ENCODE assay signal across 10 cellular contexts in the genomic region with DNA sequence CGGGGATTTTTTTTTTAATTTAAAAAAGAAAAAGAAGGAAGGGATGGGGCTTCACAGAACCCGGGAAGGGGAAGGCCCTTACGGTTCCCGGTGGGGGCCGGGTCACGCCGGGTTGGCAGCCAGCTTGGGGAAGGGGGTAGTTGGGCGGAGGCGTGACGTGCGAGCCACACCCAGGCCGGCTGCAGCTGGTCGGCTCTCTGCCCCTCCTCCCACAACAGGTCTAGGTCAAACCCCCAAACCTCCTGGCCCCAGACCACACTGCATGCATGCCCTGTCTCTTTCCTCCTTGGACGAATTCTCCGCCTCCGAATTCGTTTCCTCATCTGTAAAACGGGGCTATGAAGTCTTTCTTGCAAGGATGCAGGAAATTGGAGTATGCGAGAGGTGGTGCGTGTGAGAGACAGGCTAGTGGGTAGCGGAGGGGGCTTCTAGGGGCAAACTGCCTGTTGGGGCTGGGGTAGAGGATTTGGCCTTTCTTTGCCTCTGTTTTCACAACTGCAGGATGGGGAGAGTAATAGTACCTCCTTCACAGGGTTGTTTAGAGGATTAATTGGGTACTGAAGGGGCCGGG. TPM values are rescaled to one million over a fixed set of nuclear protein-coding genes. Genes with fewer than 3 reads are reported as not detected.
DNase-seq lines count a peak whose midpoint lies in the region; ATAC-seq and TF ChIP-seq lines count a peak whose summit lies in the region.
"Had no signal": no experiment of that assay in that cellular context is flagged by ENCODE, and none has a peak within 500 bp of the region (broad histone marks: within the 10 kb centered on the region; RNA-seq: fewer than 3 reads in every experiment).

No MANE protein-coding gene starts in this region.

- no peak for TF ChIP-seq POLR2A in suprapubic skin (IDR thresholded peaks at IDR 0.05)

- H3K9ac ChIP-seq in trophoblast cell (ENCODE audit: low read length), result no peak overlapping the region
- H3K9ac ChIP-seq: SK-N-SH had no signal

- H3K14ac ChIP-seq in trophoblast cell (ENCODE audit: low read length), result no peak overlapping the region

- WGBS in suprapubic skin, result 20% methylated on average over 22 of the region's 22 CpGs
- WGBS in trophoblast cell (ENCODE audit: extremely low coverage, insufficient coverage, insufficient read length), result no CpG with 5 or more reads among the region's 22 CpGs

- no peak overlapping the region for H3K18ac ChIP-seq in trophoblast cell (ENCODE audit: low read length)

- no peaks in the 10 kb centered on the region for H3K9me3 Mint-ChIP-seq in WTC11

- H3K9me3 ChIP-seq in suprapubic skin, result no peaks in the 10 kb centered on the region
- peaks cover 7% of the 10 kb centered on the region for H3K9me3 ChIP-seq in trophoblast cell (ENCODE audit: insufficient read depth, low read depth, low read length)
- H3K9me3 ChIP-seq: SK-N-SH had no signal

- H3K27ac ChIP-seq in suprapubic skin, result no peak overlapping the region
- no peak overlapping the region for H3K27ac ChIP-seq in trophoblast cell (ENCODE audit: low read depth, low read length)

- H3K4me1 Mint-ChIP-seq in WTC11, result peaks cover 17% of the 10 kb centered on the region

- H3K23ac ChIP-seq in trophoblast cell (ENCODE audit: low read length), result no peak overlapping the region

- H2AFZ ChIP-seq in trophoblast cell (ENCODE audit: insufficient read depth, low read length, poor library complexity), result no peak overlapping the region

- no peak overlapping the region for H4K12ac ChIP-seq in trophoblast cell (ENCODE audit: low read depth, low read length)

- H3K27me3 Mint-ChIP-seq in WTC11 (ENCODE audit: low read depth), result peaks cover 64% of the 10 kb centered on the region

- no peak overlapping the region for H3K27ac Mint-ChIP-seq in WTC11

- POLR2A ChIA-PET in WTC11 (lab: Charles Lee), result interaction anchor here (1.0 kb wide), 1 partner anchor 56 kb away, joined by 3 read pairs; the partner anchor contains the start of gene TM9SF4

- H3K4me2 ChIP-seq in trophoblast cell (ENCODE audit: low read length), result no peak overlapping the region
- H3K4me2 ChIP-seq: SK-N-SH had no signal

- no peak overlapping the region for H2BK5ac ChIP-seq in trophoblast cell (ENCODE audit: low read depth, low read length, poor library complexity)

- no peaks in the 10 kb centered on the region for H3K36me3 Mint-ChIP-seq in WTC11

- no peaks in the 10 kb centered on the region for H3K79me1 ChIP-seq in trophoblast cell (ENCODE audit: low read length)

- H2BK12ac ChIP-seq in trophoblast cell (ENCODE audit: low read length), result no peak overlapping the region

- peaks cover 67% of the 10 kb centered on the region for H3K27me3 ChIP-seq in suprapubic skin
- peaks cover 40% of the 10 kb centered on the region for H3K27me3 ChIP-seq in trophoblast cell (ENCODE audit: insufficient read depth, low read length)

- H2AK5ac ChIP-seq in trophoblast cell (ENCODE audit: low read length), result no peak overlapping the region

- CTCF ChIA-PET in WTC11 (lab: Charles Lee), result interaction anchor here (0.5 to 1.8 kb wide), 8 partner anchors 21 to 593 kb away, joined by 3 to 10 read pairs (median 3); no protein-coding TSS in a partner anchor

- TF ChIP-seq CTCF in WTC11 (IDR thresholded peaks at IDR 0.05) (no peak), suprapubic skin (IDR thresholded peaks at IDR 0.05) (no peak)

- H3K4me3 ChIP-seq in suprapubic skin (peak overlapping the region; percentile 47), trophoblast cell (ENCODE audit: low read depth, low read length) (no peak overlapping the region)

- H3K79me2 ChIP-seq in trophoblast cell (ENCODE audit: control insufficient read depth, insufficient read depth, low read length, poor library complexity), result no peaks in the 10 kb centered on the region

- H3K36me3 ChIP-seq in suprapubic skin (no peaks in the 10 kb centered on the region), trophoblast cell (ENCODE audit: control insufficient read depth in 1 of 2, insufficient read depth in 2 of 2, low read length in 2 of 2) (no peaks in the 10 kb centered on the region)

- H4K8ac ChIP-seq in trophoblast cell (ENCODE audit: low read depth, low read length), result no peak overlapping the region

- no peak overlapping the region for H3K4ac ChIP-seq in trophoblast cell (ENCODE audit: low read depth, low read length)

- DNase-seq in SKM-1 treated with dmso at 0.1 percent for 144 hours (lab: John Stamatoyannopoulos, UW; ENCODE audit: unreplicated experiment) (peak; percentile 62), SKM-1 (lab: John Stamatoyannopoulos, UW; ENCODE audit: unreplicated experiment) (no peak), WTC11 (ENCODE audit: low spot score) (peak; percentile 65), left kidney (ENCODE audit: low read depth, low spot score) (peak; percentile 29), suprapubic skin (ENCODE audit: low spot score in 2 of 2) (peak in 1 of 2 donors; percentile 75), trophoblast cell (no peak), NCI-H226 (no peak), foreskin melanocyte (no peak)

- no peak overlapping the region for H2BK120ac ChIP-seq in trophoblast cell (ENCODE audit: insufficient read depth, low read length, poor library complexity)

- TF ChIP-seq EP300 in suprapubic skin (IDR thresholded peaks at IDR 0.05), result no peak

- ATAC-seq in WTC11, result peak; percentile 73

- H4K91ac ChIP-seq in trophoblast cell (ENCODE audit: low read depth, low read length), result no peak overlapping the region

- H3K4me3 Mint-ChIP-seq in WTC11, result peak overlapping the region; percentile 85

- H3K4me1 ChIP-seq in suprapubic skin (peaks cover 16% of the 10 kb centered on the region), trophoblast cell (ENCODE audit: control insufficient read depth in 1 of 2, insufficient read depth in 2 of 2, low read length in 2 of 2) (peaks cover 6% of the 10 kb centered on the region in 2 experiments)

TF ChIP-seq in WTC11, 78 proteins besides CTCF, POLR2A, EP300 and RAD21:
- no peak for TF ChIP-seq ZNF263 (CRISPR knock-in tag; IDR thresholded peaks at IDR 0.05; ENCODE audit: low read depth)
TF ChIP-seq in WTC11: peak in this region for 0.

RNA-seq across cellular contexts. Expression of gene HCK, which starts 0.8 kb away (rescaled TPM):
- total RNA-seq in WTC11 (2021) (1.2 to 1.4 TPM (median 1.3 TPM) in 3 replicates), suprapubic skin (1 to 10 TPM; 5.0 to 10.0 (median 6.6) TPM)
- polyA plus RNA-seq in trophoblast cell (2013), result 0.04 TPM in 1 of 2 replicates, not detected in the other
- polyA plus RNA-seq: AG04450, SK-N-SH had no signal

RNA-seq across cellular contexts. Expression of gene CCM2L, which starts 42.6 kb away (rescaled TPM):
- total RNA-seq in WTC11 (2021) (7.8 to 10.9 TPM (median 9.1 TPM) in 3 replicates), suprapubic skin (1 to 10 TPM in 3 of 4 donors, under 1 TPM in 1; 0.62 to 3.4 (median 1.4) TPM)
- 0.24 and 0.25 TPM in 2 replicates for polyA plus RNA-seq in trophoblast cell (2013)
- polyA plus RNA-seq: AG04450, SK-N-SH had no signal

RNA-seq across cellular contexts. Expression of gene TM9SF4, which starts 56.6 kb away (rescaled TPM):
- total RNA-seq in WTC11 (2021) (44.8 to 54.9 TPM (median 50.6 TPM) in 3 replicates), suprapubic skin (10 to 100 TPM; 45.5 to 54.9 (median 51.6) TPM)
- 56.8 and 57.8 TPM in 2 replicates for polyA plus RNA-seq in trophoblast cell (2013)

Comparison
In these comparisons a context has a peak if more than half of its experiments do, and no peak if none do; other contexts are left out.
1. DNase-seq: peak in SKM-1 treated with dmso at 0.1 percent for 144 hours (single experiment), WTC11 (single experiment) and left kidney (single experiment); none in SKM-1 (single experiment), trophoblast cell (0 of 2), NCI-H226 (single experiment) and foreskin melanocyte (single experiment).